In genomic region chr19:42271045-42271419, GRCh38 we compare ENCODE assay signal across 8 cellular contexts. TPM values are rescaled to one million over a fixed set of nuclear protein-coding genes. Genes with fewer than 3 reads are reported as not detected.
A peak's percentile ranks its signal among the peaks of the same experiment; 100 is the strongest.
DNase-seq lines count a peak whose midpoint lies in the region; ATAC-seq and TF ChIP-seq lines count a peak whose summit lies in the region.

No MANE protein-coding gene starts in this region.

- DNase-seq in left ventricle myocardium inferior: no peak
- no peak for DNase-seq in Right ventricle myocardium inferior (ENCODE audit: missing footprints)
- DNase-seq in breast epithelium (ENCODE audit: low spot score in 2 of 2): no peak
- no peak for DNase-seq in upper lobe of right lung
- DNase-seq in HK-2 (ENCODE audit: unreplicated experiment): no peak
- DNase-seq in NCI-H774 (lab: John Stamatoyannopoulos, UW): no peak

- TF ChIP-seq CTCF in left ventricle myocardium inferior (IDR thresholded peaks at IDR 0.05; ENCODE audit: borderline replicate concordance) (no peak), breast epithelium (IDR thresholded peaks at IDR 0.05) (no peak), upper lobe of right lung (IDR thresholded peaks at IDR 0.05) (no peak)

- peaks cover 32% of the 10 kb centered on the region for H3K36me3 ChIP-seq in left ventricle myocardium inferior
- H3K36me3 ChIP-seq in breast epithelium: no peaks in the 10 kb centered on the region
- H3K36me3 ChIP-seq in mesodermal cell (ENCODE audit: control insufficient read depth, insufficient read depth, low read length): peaks cover 46% of the 10 kb centered on the region
- peaks cover 34% of the 10 kb centered on the region for H3K36me3 ChIP-seq in upper lobe of right lung

- H3K27me3 ChIP-seq in left ventricle myocardium inferior (ENCODE audit: low read depth) (no peaks in the 10 kb centered on the region), breast epithelium (no peaks in the 10 kb centered on the region), upper lobe of right lung (no peaks in the 10 kb centered on the region)

- TF ChIP-seq POLR2A in breast epithelium (IDR thresholded peaks at IDR 0.05): no peak

- H3K27ac ChIP-seq in left ventricle myocardium inferior (replicated peaks): peak overlapping the region; percentile 91
- peak overlapping the region; percentile 98 to 100 for H3K27ac ChIP-seq in breast epithelium
- no peak overlapping the region for H3K27ac ChIP-seq in mesodermal cell (ENCODE audit: low read depth, low read length, severe bottlenecking)
- peak overlapping the region; percentile 92 for H3K27ac ChIP-seq in upper lobe of right lung

- H3K4me3 ChIP-seq in left ventricle myocardium inferior: peak overlapping the region; percentile 71
- H3K4me3 ChIP-seq in breast epithelium: peak overlapping the region; percentile 51 to 76 (median 68)
- peak overlapping the region; percentile 61 for H3K4me3 ChIP-seq in mesodermal cell (ENCODE audit: extremely low read depth, insufficient read depth, low read length, poor library complexity, severe bottlenecking)
- peak overlapping the region; percentile 69 for H3K4me3 ChIP-seq in upper lobe of right lung

- ATAC-seq in Right ventricle myocardium inferior (no peak), upper lobe of right lung (no peak), HG03025 (IDR thresholded peaks at IDR 0.05; ENCODE audit: low FRiP score, unreplicated experiment) (no peak)

- H3K9me3 ChIP-seq in left ventricle myocardium inferior (replicated peaks) (no peaks in the 10 kb centered on the region), breast epithelium (no peaks in the 10 kb centered on the region), mesodermal cell (ENCODE audit: control insufficient read depth, low read length) (no peaks in the 10 kb centered on the region), upper lobe of right lung (no peaks in the 10 kb centered on the region)

- WGBS in mesodermal cell (ENCODE audit: insufficient coverage in 2 of 2), 2 experiments: 88 to 100% methylated on average over 3 of the region's 3 CpGs

- intact Hi-C loops in left ventricle myocardium inferior (cut with micrococcal nuclease) (no loop called here), Right ventricle myocardium inferior (cut with DNase I) (no loop called here), breast epithelium (cut with DNase I; ENCODE audit: low total_unique reads) (no loop called here), upper lobe of right lung (cut with DNase I) (no loop called here)

- H3K4me1 ChIP-seq in left ventricle myocardium inferior (peaks cover 54% of the 10 kb centered on the region), breast epithelium (peaks cover 13 to 21% of the 10 kb centered on the region in 2 donors), mesodermal cell (ENCODE audit: control insufficient read depth, insufficient read depth, low read length, poor library complexity, severe bottlenecking) (peaks cover 32% of the 10 kb centered on the region), upper lobe of right lung (peaks cover 37% of the 10 kb centered on the region)

RNA-seq across cellular contexts. Expression of gene CIC, which starts 2.0 kb away (rescaled TPM):
- total RNA-seq in left ventricle myocardium inferior: 33.3 TPM
- 34.6 TPM for total RNA-seq in Right ventricle myocardium inferior
- total RNA-seq in breast epithelium: 10 to 100 TPM; 20.2 to 25.6 (median 24.9) TPM
- polyA plus RNA-seq in mesodermal cell (2013, experiment 1 of 2): 42.9 TPM
- polyA plus RNA-seq in mesodermal cell (2013, experiment 2 of 2): 37.1 TPM
- total RNA-seq in upper lobe of right lung: 76.7 TPM

RNA-seq across cellular contexts. Expression of gene ERF, which starts 16.1 kb away (rescaled TPM):
- total RNA-seq in left ventricle myocardium inferior (33.5 TPM), Right ventricle myocardium inferior (44.4 TPM), breast epithelium (10 to 100 TPM; 11.4 to 38.6 (median 24.3) TPM), upper lobe of right lung (53.9 TPM)
- 89.7 TPM for polyA plus RNA-seq in mesodermal cell (2013, experiment 1 of 2)
- polyA plus RNA-seq in mesodermal cell (2013, experiment 2 of 2): 85.3 TPM

RNA-seq across cellular contexts. Expression of gene GSK3A, which starts 28.6 kb away (rescaled TPM):
- total RNA-seq in left ventricle myocardium inferior (37.6 TPM), Right ventricle myocardium inferior (36.3 TPM), breast epithelium (10 to 100 TPM; 18.7 to 22.1 (median 19.8) TPM), upper lobe of right lung (38.7 TPM)
- polyA plus RNA-seq in mesodermal cell (2013, experiment 1 of 2): 61.9 TPM
- polyA plus RNA-seq in mesodermal cell (2013, experiment 2 of 2): 56.5 TPM

RNA-seq across cellular contexts. Expression of gene PRR19, which starts 30.9 kb away (rescaled TPM):
- total RNA-seq in left ventricle myocardium inferior (not detected), Right ventricle myocardium inferior (0.51 TPM), breast epithelium (1 to 10 TPM in 1 of 3 donors, under 1 TPM in 2; 0.33 to 2.6 (median 0.48) TPM), upper lobe of right lung (0.52 TPM)
- polyA plus RNA-seq in mesodermal cell (2013, experiment 1 of 2): 0.77 TPM
- polyA plus RNA-seq in mesodermal cell (2013, experiment 2 of 2): 0.76 TPM

RNA-seq across cellular contexts. Expression of gene PAFAH1B3, which starts 31.4 kb away (rescaled TPM):
- total RNA-seq in left ventricle myocardium inferior: 2.1 TPM
- total RNA-seq in Right ventricle myocardium inferior: 3.7 TPM
- 10 to 100 TPM in 2 of 3 donors, 1 to 10 TPM in 1; 7.5 to 32.4 (median 28.5) TPM for total RNA-seq in breast epithelium
- 77.7 TPM for polyA plus RNA-seq in mesodermal cell (2013, experiment 1 of 2)
- polyA plus RNA-seq in mesodermal cell (2013, experiment 2 of 2): 67.7 TPM
- 13.2 TPM for total RNA-seq in upper lobe of right lung
